26 cellular contexts compared by ENCODE assay signal in genomic region chr21:26433386-26433785, GRCh38.
"Had no signal": no experiment of that assay in that cellular context is flagged by ENCODE, and none has a peak within 500 bp of the region (broad histone marks: within the 10 kb centered on the region; RNA-seq: fewer than 3 reads in every experiment).

No MANE protein-coding gene starts in this region.

- H3K4me3 ChIP-seq: body of pancreas, cardiac muscle cell, coronary artery, dorsolateral prefrontal cortex, left ventricle myocardium inferior, lung, spleen, testis, uterus had no signal

- H3K27ac ChIP-seq: body of pancreas, cardiac muscle cell, coronary artery, dorsolateral prefrontal cortex, left ventricle myocardium inferior, spleen, testis, uterus had no signal

- H3K4me3 Mint-ChIP-seq: activated CD4-positive, alpha-beta memory T cell treated with anti-CD3 and anti-CD28 coated beads, Interleukin-2, amount 10 ng/mL, durations not matched to agents 7 days and 5 days; activated CD4-positive, alpha-beta T cell treated with anti-CD3 and anti-CD28 coated beads, Interleukin-2, amount 10 ng/mL, durations not matched to agents 7 days and 5 days; activated T-cell treated with anti-CD3 and anti-CD28 coated beads, Interleukin-2, amount 50 U/mL, for 24 hours; activated T-helper 17 cell treated with anti-CD3 and anti-CD28 coated beads, Interleukin-2, amount 50 U/mL, for 72 hours; natural killer cell treated with Interleukin-12 subunit alpha and Interleukin-12 subunit beta and Interleukin-15 and Interleukin-18, amount 100 ng/mL, for 72 hours; WTC11 had no signal

- H3K27me3 ChIP-seq: body of pancreas, cardiac muscle cell, dorsolateral prefrontal cortex, spleen, testis, uterus had no signal

- H3K27me3 Mint-ChIP-seq: activated CD4-positive, alpha-beta memory T cell treated with anti-CD3 and anti-CD28 coated beads, Interleukin-2, amount 10 ng/mL, durations not matched to agents 7 days and 5 days; activated CD4-positive, alpha-beta T cell treated with anti-CD3 and anti-CD28 coated beads, Interleukin-2, amount 10 ng/mL, durations not matched to agents 7 days and 5 days; activated T-cell treated with anti-CD3 and anti-CD28 coated beads, Interleukin-2, amount 50 U/mL, for 24 hours; natural killer cell treated with Interleukin-12 subunit alpha and Interleukin-12 subunit beta and Interleukin-15 and Interleukin-18, amount 100 ng/mL, for 72 hours had no signal

- H3K9me3 Mint-ChIP-seq: activated CD4-positive, alpha-beta T cell treated with anti-CD3 and anti-CD28 coated beads, Interleukin-2, amount 10 ng/mL, durations not matched to agents 7 days and 5 days; activated naive CD4-positive, alpha-beta T cell treated with anti-CD3 and anti-CD28 coated beads, Interleukin-2, amount 50 U/mL, for 72 hours; activated T-cell treated with anti-CD3 and anti-CD28 coated beads, Interleukin-2, amount 50 U/mL, for 24 hours; activated T-helper 17 cell treated with anti-CD3 and anti-CD28 coated beads, Interleukin-2, amount 50 U/mL, for 72 hours had no signal

- H3K4me1 Mint-ChIP-seq: activated CD4-positive, alpha-beta memory T cell treated with anti-CD3 and anti-CD28 coated beads, Interleukin-2, amount 10 ng/mL, durations not matched to agents 7 days and 5 days; activated CD4-positive, alpha-beta T cell treated with anti-CD3 and anti-CD28 coated beads, Interleukin-2, amount 10 ng/mL, durations not matched to agents 7 days and 5 days; activated T-helper 17 cell treated with anti-CD3 and anti-CD28 coated beads, Interleukin-2, amount 50 U/mL, for 72 hours had no signal

- DNase-seq: activated CD4-positive, alpha-beta memory T cell treated with anti-CD3 and anti-CD28 coated beads, Interleukin-2, amount 10 ng/mL, durations not matched to agents 7 days and 5 days; activated CD4-positive, alpha-beta T cell treated with anti-CD3 and anti-CD28 coated beads for 1 hour; activated CD4-positive, alpha-beta T cell treated with anti-CD3 and anti-CD28 coated beads, Interleukin-2, amount 10 ng/mL, durations not matched to agents 7 days and 5 days; activated CD8-positive, alpha-beta memory T cell treated with anti-CD3 and anti-CD28 coated beads, Interleukin-2, amount 50 U/mL, for 48 hours; activated naive CD4-positive, alpha-beta T cell; activated T-cell treated with anti-CD3 and anti-CD28 coated beads, Interleukin-2, amount 50 U/mL, for 24 hours; body of pancreas; dorsolateral prefrontal cortex; effector memory CD4-positive, alpha-beta T cell; erythroblast; left ventricle myocardium inferior; mesendoderm; posterior cingulate gyrus; right cardiac atrium; spleen; stimulated activated naive CD4-positive, alpha-beta T cell treated with Interleukin-2 at 50 U/mL for 16 hours; T-helper 2 cell; testis; uterus had no signal

- ATAC-seq: activated naive CD4-positive, alpha-beta T cell treated with anti-CD3 and anti-CD28 coated beads, Interleukin-2, amount 50 U/mL, for 72 hours; activated T-helper 17 cell treated with anti-CD3 and anti-CD28 coated beads, Interleukin-2, amount 50 U/mL, for 72 hours; body of pancreas; natural killer cell treated with Interleukin-12 subunit alpha and Interleukin-12 subunit beta and Interleukin-15 and Interleukin-18, amount 100 ng/mL, for 72 hours; right cardiac atrium; WTC11 had no signal

- H3K36me3 ChIP-seq: cardiac muscle cell, left ventricle myocardium inferior, spleen, uterus had no signal

- H3K4me1 ChIP-seq: body of pancreas, left ventricle myocardium inferior, spleen, testis, uterus had no signal

- H3K9me3 ChIP-seq: body of pancreas, left ventricle myocardium inferior, spleen, testis, uterus had no signal

- H3K27ac Mint-ChIP-seq: activated CD4-positive, alpha-beta memory T cell treated with anti-CD3 and anti-CD28 coated beads, Interleukin-2, amount 10 ng/mL, durations not matched to agents 7 days and 5 days; activated CD4-positive, alpha-beta T cell treated with anti-CD3 and anti-CD28 coated beads, Interleukin-2, amount 10 ng/mL, durations not matched to agents 7 days and 5 days; activated naive CD4-positive, alpha-beta T cell treated with anti-CD3 and anti-CD28 coated beads, Interleukin-2, amount 50 U/mL, for 72 hours; activated T-cell treated with anti-CD3 and anti-CD28 coated beads, Interleukin-2, amount 50 U/mL, for 24 hours; activated T-helper 17 cell treated with anti-CD3 and anti-CD28 coated beads, Interleukin-2, amount 50 U/mL, for 72 hours; natural killer cell treated with Interleukin-12 subunit alpha and Interleukin-12 subunit beta and Interleukin-15 and Interleukin-18, amount 100 ng/mL, for 72 hours; WTC11 had no signal

- H3K36me3 Mint-ChIP-seq: activated naive CD4-positive, alpha-beta T cell treated with anti-CD3 and anti-CD28 coated beads, Interleukin-2, amount 50 U/mL, for 72 hours; WTC11 had no signal
